32 cellular contexts compared by ENCODE assay signal in genomic region chr4:46219872-46220271, GRCh38.
DNase-seq lines count a peak whose midpoint lies in the region; ATAC-seq, FAIRE-seq and TF ChIP-seq lines count a peak whose summit lies in the region.
"Had no signal": no experiment of that assay in that cellular context is flagged by ENCODE, and none has a peak within 500 bp of the region (broad histone marks: within the 10 kb centered on the region; RNA-seq: fewer than 3 reads in every experiment).

No MANE protein-coding gene starts in this region.

- TF ChIP-seq RAD21 in HepG2 (CRISPR knock-in tag; IDR thresholded peaks at IDR 0.05): no peak

- H3K36me3 ChIP-seq in HepG2 (replicated peaks in 1 of 2; ENCODE audit: control insufficient read depth in 1 of 2, insufficient read depth in 2 of 2, low read length in 2 of 2): no peaks in the 10 kb centered on the region
- H3K36me3 ChIP-seq in right lobe of liver: no peaks in the 10 kb centered on the region
- H3K36me3 ChIP-seq in SJCRH30: no peaks in the 10 kb centered on the region
- H3K36me3 ChIP-seq: BE2C; BLaER1; BLaER1 treated with 17β-estradiol and CSF1 and Interleukin-3, amounts not matched to agents 10 nM and 100 nM had no signal

- H3K27me3 ChIP-seq in HepG2 (ENCODE audit: control insufficient read depth in 1 of 2, insufficient read depth in 2 of 2, low read length in 2 of 2): no peaks in the 10 kb centered on the region
- H3K27me3 ChIP-seq in right lobe of liver: no peaks in the 10 kb centered on the region
- no peaks in the 10 kb centered on the region for H3K27me3 ChIP-seq in SJCRH30
- H3K27me3 ChIP-seq: BE2C; BLaER1; BLaER1 treated with 17β-estradiol and CSF1 and Interleukin-3, amounts not matched to agents 10 nM and 100 nM had no signal

- TF ChIP-seq EP300 in HepG2 (IDR thresholded peaks at IDR 0.05; ENCODE audit: low read depth in 2 of 2, low read length in 2 of 2): no peak
- no peak for TF ChIP-seq EP300 in HepG2 (CRISPR knock-in tag; IDR thresholded peaks at IDR 0.05; ENCODE audit: borderline replicate concordance)

- H3K4me1 ChIP-seq in HepG2 (ENCODE audit: insufficient read depth, low read length) (peaks cover 20% of the 10 kb centered on the region), right lobe of liver (no peaks in the 10 kb centered on the region), SJCRH30 (no peaks in the 10 kb centered on the region)
- H3K4me1 ChIP-seq: A549, BE2C, Caco-2 had no signal

- no peaks in the 10 kb centered on the region for H3K79me2 ChIP-seq in HepG2 (ENCODE audit: insufficient read depth, low read length)

- no peak overlapping the region for H3K9ac ChIP-seq in HepG2 (ENCODE audit: insufficient read depth, low read depth, low read length)
- H3K9ac ChIP-seq: BLaER1; BLaER1 treated with 17β-estradiol and CSF1 and Interleukin-3, amounts not matched to agents 10 nM and 100 nM had no signal

- no peaks in the 10 kb centered on the region for H4K20me1 ChIP-seq in HepG2 (ENCODE audit: insufficient read depth, low read length)
- H4K20me1 ChIP-seq: BLaER1; BLaER1 treated with 17β-estradiol and CSF1 and Interleukin-3, amounts not matched to agents 10 nM and 100 nM had no signal

- POLR2A ChIA-PET in HepG2 (lab: Yijun Ruan, JAX): no interaction called here

- 13% methylated on average over 5 of the region's 5 CpGs for WGBS in HepG2 (ENCODE audit: low lambda C conversion rate)
- WGBS in right lobe of liver (ENCODE audit: insufficient coverage, low coverage, low lambda C conversion rate, missing lambda C conversion rate): 61% methylated on average over 5 of the region's 5 CpGs

- FAIRE-seq in HepG2 (lab: Jason Lieb, UNC): no peak
- FAIRE-seq: A204.1, A549, D721Med had no signal

- TF ChIP-seq CTCF in HepG2 (CRISPR knock-in tag; IDR thresholded peaks at IDR 0.05) (no peak), right lobe of liver (IDR thresholded peaks at IDR 0.05) (no peak)

- TF ChIP-seq POLR2A in HepG2 (IDR thresholded peaks at IDR 0.05; ENCODE audit: insufficient read depth in 1 of 2, low read depth in 2 of 2, low read length in 2 of 2) (no peak), right lobe of liver (IDR thresholded peaks at IDR 0.05) (no peak)

- intact Hi-C loops in HepG2 (cut with micrococcal nuclease; ENCODE audit: unreplicated experiment) (no loop called here), right lobe of liver (cut with DNase I) (no loop called here), cardiac septum (cut with DNase I) (no loop called here)

- H3K4me3 ChIP-seq in HepG2 (replicated peaks in 1 of 3; ENCODE audit: insufficient read depth in 1 of 3, low read depth in 2 of 3, low read length in 3 of 3) (no peak overlapping the region), right lobe of liver (no peak overlapping the region), SJCRH30 (no peak overlapping the region)
- H3K4me3 ChIP-seq: A549; BLaER1; BLaER1 treated with 17β-estradiol and CSF1 and Interleukin-3, amounts not matched to agents 10 nM and 100 nM had no signal

- DNase-seq in HepG2 (ENCODE audit: low spot score) (peak; percentile 60), right lobe of liver (no peak), SJCRH30 (peak; percentile 2 to 15), left kidney (ENCODE audit: low read depth, low spot score) (peak; percentile 18), cardiac septum (ENCODE audit: low spot score) (no peak), DMS53 (lab: John Stamatoyannopoulos, UW) (no peak)
- DNase-seq: 8988T; ACHN; AML-193; BE2C; C1 segment of cervical spinal cord; Caco-2; Calu3; CD4-positive, alpha-beta memory T cell; CD4-positive, alpha-beta T cell; CD4-positive, CD25-positive, alpha-beta regulatory T cell; CD8-positive, alpha-beta memory T cell; CD8-positive, alpha-beta T cell; COR-L47; DMS 273 treated with DMSO at 0.1 percent for 48 hours; DMS153; DMS79; DMS79 treated with DMSO at 0.1 percent for 48 hours; DND-41; EL had no signal

- H2AFZ ChIP-seq in HepG2 (ENCODE audit: low read length): no peak overlapping the region

- H3K9me3 ChIP-seq in HepG2 (ENCODE audit: low read length) (peaks cover 7% of the 10 kb centered on the region; the same call in 1 of the 2 replicates), right lobe of liver (no peaks in the 10 kb centered on the region), SJCRH30 (replicated peaks) (no peaks in the 10 kb centered on the region)
- H3K9me3 ChIP-seq: A549; BE2C; BLaER1; BLaER1 treated with 17β-estradiol and CSF1 and Interleukin-3, amounts not matched to agents 10 nM and 100 nM; Caco-2 had no signal

- BruUV-seq in HepG2 (replicated peaks; lab: Mats Ljungman, UMichigan): no TSS peak

- H3K27ac ChIP-seq in HepG2 (ENCODE audit: extremely low read length, insufficient read depth, low read length) (no peak overlapping the region), right lobe of liver (no peak overlapping the region), SJCRH30 (no peak overlapping the region)
- H3K27ac ChIP-seq: 22Rv1; A549; BLaER1; BLaER1 treated with 17β-estradiol and CSF1 and Interleukin-3, amounts not matched to agents 10 nM and 100 nM; C4-2B had no signal

- in situ Hi-C loops in HepG2 (cut with HindIII; ENCODE audit: extremely low pct_ligation_motif_present, low pct_unique_long_range_greater_than_20kb): no loop called here

- CTCF ChIA-PET in HepG2 (lab: Yijun Ruan, JAX; ENCODE audit: low intra/inter-chr PET ratio, low total read pairs): no interaction called here

- ATAC-seq in HepG2 (peak; percentile 89), right lobe of liver (no peak)
- ATAC-seq: A549; CD8-positive, alpha-beta T cell had no signal

- H3K4me2 ChIP-seq in HepG2 (ENCODE audit: low read depth, low read length): peak overlapping the region; percentile 23; the same call in 1 of the 2 replicates
- H3K4me2 ChIP-seq: A549; BLaER1; BLaER1 treated with 17β-estradiol and CSF1 and Interleukin-3, amounts not matched to agents 10 nM and 100 nM had no signal

TF ChIP-seq in HepG2, 621 proteins besides CTCF, POLR2A, EP300 and RAD21 (continues in another document):
- TF ChIP-seq BCL6 (CRISPR knock-in tag; IDR thresholded peaks at IDR 0.05): peak; percentile 64; the same call in 1 of the 2 replicates
- TF ChIP-seq STAT5B (CRISPR knock-in tag; IDR thresholded peaks at IDR 0.05): no peak
- no peak for TF ChIP-seq ATF5 (CRISPR knock-in tag; IDR thresholded peaks at IDR 0.05; ENCODE audit: low read depth)
- no peak for TF ChIP-seq SOX6 (IDR thresholded peaks at IDR 0.05)
- TF ChIP-seq SOX6 (CRISPR knock-in tag; IDR thresholded peaks at IDR 0.05): 0 out of 2 replicates have a peak, but pooled peaks have one; percentile 16
- TF ChIP-seq KLF12 (CRISPR knock-in tag; IDR thresholded peaks at IDR 0.05; ENCODE audit: borderline replicate concordance): no peak
- TF ChIP-seq ZNF432 (CRISPR knock-in tag; IDR thresholded peaks at IDR 0.05; ENCODE audit: borderline replicate concordance): no peak
- no peak for TF ChIP-seq ZNF530 (CRISPR knock-in tag; IDR thresholded peaks at IDR 0.05; ENCODE audit: low read depth)
- no peak for TF ChIP-seq ZNF263 (CRISPR knock-in tag; IDR thresholded peaks at IDR 0.05)
- TF ChIP-seq NONO (IDR thresholded peaks at IDR 0.05): no peak
- no peak for TF ChIP-seq NONO (CRISPR knock-in tag; conservative IDR thresholded peaks at IDR 0.05)
- no peak for TF ChIP-seq MLX (CRISPR knock-in tag; IDR thresholded peaks at IDR 0.05)
- peak; percentile 51; the same call in 1 of the 2 replicates for TF ChIP-seq RXRB (CRISPR knock-in tag; IDR thresholded peaks at IDR 0.05; ENCODE audit: borderline replicate concordance)
- 0 out of 2 replicates have a peak, but pooled peaks have one; percentile 18 for TF ChIP-seq HNF4A (CRISPR knock-in tag; IDR thresholded peaks at IDR 0.05)
- TF ChIP-seq LRRFIP1 (CRISPR knock-in tag; conservative IDR thresholded peaks at IDR 0.05): no peak
- no peak for TF ChIP-seq THAP8 (CRISPR knock-in tag; IDR thresholded peaks at IDR 0.05; ENCODE audit: borderline replicate concordance)
- peak; percentile 82 for TF ChIP-seq RARA (CRISPR knock-in tag; IDR thresholded peaks at IDR 0.05)
- no peak for TF ChIP-seq ARNTL (CRISPR knock-in tag; IDR thresholded peaks at IDR 0.05)
- TF ChIP-seq GLI4 (CRISPR knock-in tag; IDR thresholded peaks at IDR 0.05; ENCODE audit: borderline replicate concordance): no peak

Comparison
In these comparisons a context has a peak if more than half of its experiments do, and no peak if none do; other contexts are left out.
1. DNase-seq: peak in HepG2 (single experiment), SJCRH30 (2 of 2) and left kidney (single experiment); none in right lobe of liver (0 of 3), cardiac septum (single experiment) and DMS53 (single experiment).